1 cellular context compared by ENCODE assay signal in the genomic region with DNA sequence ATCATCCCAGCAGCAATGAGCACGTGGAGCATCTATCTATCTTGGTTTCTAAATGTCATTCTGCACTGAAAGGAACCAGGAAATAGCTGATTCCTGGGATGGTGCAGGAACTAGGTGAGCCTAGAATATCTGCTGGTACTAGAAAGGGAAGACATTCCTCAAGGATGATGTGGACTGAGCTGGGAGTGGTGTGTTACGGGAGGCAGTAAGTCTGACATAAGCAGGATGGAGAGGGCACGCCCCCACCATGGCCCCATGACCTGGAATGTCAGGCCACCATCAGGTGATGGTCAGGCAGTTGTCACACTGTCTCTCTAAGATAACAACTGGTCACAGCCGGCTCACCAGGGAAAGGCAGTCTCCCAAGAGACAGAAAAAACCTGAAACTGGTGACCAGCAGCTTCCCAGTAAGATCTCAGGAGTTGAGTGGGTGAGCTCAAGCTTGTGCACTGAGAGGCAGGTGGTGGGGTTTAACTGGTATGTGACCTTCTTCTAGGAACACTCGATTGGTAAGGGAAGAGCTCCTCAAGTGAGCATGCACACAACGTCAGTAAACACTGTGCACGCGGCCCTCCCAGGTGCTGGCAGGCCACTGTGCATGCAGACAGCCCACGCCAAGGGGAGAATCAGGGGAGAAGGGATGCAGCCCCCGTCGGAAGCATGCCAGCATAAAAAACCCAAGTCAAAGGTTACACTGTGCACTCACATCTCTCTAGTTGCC.
TF ChIP-seq lines count a peak whose summit lies in the region.

No MANE protein-coding gene starts in this region.

TF ChIP-seq in K562, 482 proteins besides CTCF, POLR2A, EP300 and RAD21 (continued from another document):
- TF ChIP-seq ZNF609 (CRISPR knock-in tag; IDR thresholded peaks at IDR 0.05; ENCODE audit: borderline replicate concordance) (no peak), KLF6 (CRISPR knock-in tag; IDR thresholded peaks at IDR 0.05; ENCODE audit: borderline replicate concordance) (peak; percentile 55), BCL6 (CRISPR knock-in tag; IDR thresholded peaks at IDR 0.05) (peak; percentile 5; the same call in 1 of the 2 replicates), NFE2L1 (tag; IDR thresholded peaks at IDR 0.05; ENCODE audit: borderline replicate concordance, low read depth) (peak; percentile 7; the same call in 1 of the 2 replicates), MED1 (CRISPR knock-in tag; IDR thresholded peaks at IDR 0.05; ENCODE audit: borderline replicate concordance) (no peak), ZC3H4 (CRISPR knock-in tag; IDR thresholded peaks at IDR 0.05; ENCODE audit: borderline replicate concordance) (no peak), TRIM24 (IDR thresholded peaks at IDR 0.05) (peak; percentile 79 to 92)
- TF ChIP-seq, protein P1, sequence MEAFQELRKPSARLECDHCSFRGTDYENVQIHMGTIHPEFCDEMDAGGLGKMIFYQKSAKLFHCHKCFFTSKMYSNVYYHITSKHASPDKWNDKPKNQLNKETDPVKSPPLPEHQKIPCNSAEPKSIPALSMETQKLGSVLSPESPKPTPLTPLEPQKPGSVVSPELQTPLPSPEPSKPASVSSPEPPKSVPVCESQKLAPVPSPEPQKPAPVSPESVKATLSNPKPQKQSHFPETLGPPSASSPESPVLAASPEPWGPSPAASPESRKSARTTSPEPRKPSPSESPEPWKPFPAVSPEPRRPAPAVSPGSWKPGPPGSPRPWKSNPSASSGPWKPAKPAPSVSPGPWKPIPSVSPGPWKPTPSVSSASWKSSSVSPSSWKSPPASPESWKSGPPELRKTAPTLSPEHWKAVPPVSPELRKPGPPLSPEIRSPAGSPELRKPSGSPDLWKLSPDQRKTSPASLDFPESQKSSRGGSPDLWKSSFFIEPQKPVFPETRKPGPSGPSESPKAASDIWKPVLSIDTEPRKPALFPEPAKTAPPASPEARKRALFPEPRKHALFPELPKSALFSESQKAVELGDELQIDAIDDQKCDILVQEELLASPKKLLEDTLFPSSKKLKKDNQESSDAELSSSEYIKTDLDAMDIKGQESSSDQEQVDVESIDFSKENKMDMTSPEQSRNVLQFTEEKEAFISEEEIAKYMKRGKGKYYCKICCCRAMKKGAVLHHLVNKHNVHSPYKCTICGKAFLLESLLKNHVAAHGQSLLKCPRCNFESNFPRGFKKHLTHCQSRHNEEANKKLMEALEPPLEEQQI (IDR thresholded peaks at IDR 0.05), result peak; percentile 81; the same call in 1 of the 2 replicates
